In genomic region chr17:76384987-76385891, GRCh38 we compare ENCODE assay signal across 8 cellular contexts. TPM values are rescaled to one million over a fixed set of nuclear protein-coding genes. Genes with fewer than 3 reads are reported as not detected.
DNase-seq lines count a peak whose midpoint lies in the region; ATAC-seq lines count a peak whose summit lies in the region.

No MANE protein-coding gene starts in this region.

- H3K4me2 ChIP-seq in BLaER1 treated with 17β-estradiol and CSF1 and Interleukin-3, amounts not matched to agents 10 nM and 100 nM = peak overlapping the region; percentile 89 to 100 (median 99)

- peak overlapping the region in 10 of 11 experiments; percentile 56 to 83 (median 78); a peak in 16 of 22 replicates for H3K27ac ChIP-seq in BLaER1 treated with 17β-estradiol and CSF1 and Interleukin-3, amounts not matched to agents 10 nM and 100 nM
- H3K27ac ChIP-seq in HUES64 (ENCODE audit: low read depth, low read length) = no peak overlapping the region
- H3K27ac ChIP-seq in mucosa of rectum (ENCODE audit: low read depth in 2 of 2, low read length in 2 of 2) = no peak overlapping the region
- H3K27ac ChIP-seq in thymus (ENCODE audit: low read depth) = peak overlapping the region; percentile 65

- H3K4me3 ChIP-seq in BLaER1 treated with 17β-estradiol and CSF1 and Interleukin-3, amounts not matched to agents 10 nM and 100 nM = peak overlapping the region; percentile 58 to 77 (median 66)
- H3K4me3 ChIP-seq in HUES64 (ENCODE audit: low read length) (peak overlapping the region; percentile 61), endocrine pancreas (ENCODE audit: control insufficient read depth, insufficient read depth, low read length) (no peak overlapping the region), mucosa of rectum (ENCODE audit: low read length in 2 of 2) (peak overlapping the region; percentile 67 to 70), thymus (ENCODE audit: low read length) (peak overlapping the region; percentile 63)

- peaks cover 5 to 17% (median 14%) of the 10 kb centered on the region in 11 experiments; a peak in 20 of 22 replicates for H3K36me3 ChIP-seq in BLaER1 treated with 17β-estradiol and CSF1 and Interleukin-3, amounts not matched to agents 10 nM and 100 nM
- H3K36me3 ChIP-seq in HUES64 (ENCODE audit: insufficient read depth, low read length) = 0 out of 2 replicates have a peak, but pooled peaks cover 3% of the 10 kb centered on the region
- H3K36me3 ChIP-seq in endocrine pancreas (ENCODE audit: control insufficient read depth, insufficient read depth, low read length) = no peaks in the 10 kb centered on the region
- no peaks in the 10 kb centered on the region for H3K36me3 ChIP-seq in mucosa of rectum (ENCODE audit: control insufficient read depth in 2 of 2, insufficient read depth in 2 of 2, low read length in 2 of 2)
- H3K36me3 ChIP-seq in thymus (ENCODE audit: control insufficient read depth, insufficient read depth) = peaks cover under 1% of the 10 kb centered on the region

- DNase-seq in activated CD4-positive, alpha-beta T cell treated with anti-CD3 and anti-CD28 coated beads, Interleukin-2, amount 50 U/mL, for 48 hours = peak; percentile 45 to 61

- H4K20me1 ChIP-seq in BLaER1 treated with 17β-estradiol and CSF1 and Interleukin-3, amounts not matched to agents 10 nM and 100 nM = peaks cover 0 to 62% (median 31%) of the 10 kb centered on the region in 11 experiments; a peak in 18 of 22 replicates

- H3K27me3 ChIP-seq in BLaER1 treated with 17β-estradiol and CSF1 and Interleukin-3, amounts not matched to agents 10 nM and 100 nM = peaks cover 17 to 68% (median 60%) of the 10 kb centered on the region in 11 experiments
- H3K27me3 ChIP-seq in HUES64 (ENCODE audit: insufficient read depth, low read length) (peaks cover 46% of the 10 kb centered on the region), endocrine pancreas (ENCODE audit: control insufficient read depth, insufficient read depth, low read length) (no peaks in the 10 kb centered on the region), mucosa of rectum (ENCODE audit: control insufficient read depth in 2 of 2, insufficient read depth in 2 of 2, low read length in 2 of 2) (peaks cover 0 to 2% of the 10 kb centered on the region in 2 donors), thymus (ENCODE audit: control insufficient read depth, insufficient read depth) (peaks cover 44% of the 10 kb centered on the region)

- WGBS in HUES64 = 6% methylated on average over 74 of the region's 74 CpGs
- 3% methylated on average over 74 of the region's 74 CpGs for WGBS in thymus

- ATAC-seq in HG03442 (IDR thresholded peaks at IDR 0.05; ENCODE audit: unreplicated experiment) = no peak
- ATAC-seq in GM21390 (IDR thresholded peaks at IDR 0.05; ENCODE audit: unreplicated experiment) = no peak

- no peaks in the 10 kb centered on the region for H3K9me3 ChIP-seq in BLaER1 treated with 17β-estradiol and CSF1 and Interleukin-3, amounts not matched to agents 10 nM and 100 nM (replicated peaks in 1 of 11)
- H3K9me3 ChIP-seq in HUES64 (ENCODE audit: insufficient read depth, low read depth, low read length) (no peaks in the 10 kb centered on the region), endocrine pancreas (ENCODE audit: control insufficient read depth, low read length) (no peaks in the 10 kb centered on the region), mucosa of rectum (ENCODE audit: control insufficient read depth in 2 of 2, low read length in 2 of 2) (no peaks in the 10 kb centered on the region), thymus (ENCODE audit: control insufficient read depth) (no peaks in the 10 kb centered on the region)

- peaks cover 39 to 76% (median 68%) of the 10 kb centered on the region in 10 experiments for H3K4me1 ChIP-seq in BLaER1 treated with 17β-estradiol and CSF1 and Interleukin-3, amounts not matched to agents 10 nM and 100 nM
- peaks cover 24% of the 10 kb centered on the region for H3K4me1 ChIP-seq in HUES64 (ENCODE audit: insufficient read depth, low read length)
- H3K4me1 ChIP-seq in endocrine pancreas (ENCODE audit: control insufficient read depth, insufficient read depth, low read length) = no peaks in the 10 kb centered on the region
- peaks cover 27 to 32% of the 10 kb centered on the region in 2 donors for H3K4me1 ChIP-seq in mucosa of rectum (ENCODE audit: control insufficient read depth in 2 of 2, insufficient read depth in 2 of 2, low read length in 2 of 2)
- H3K4me1 ChIP-seq in thymus (ENCODE audit: control insufficient read depth, insufficient read depth, low read length) = peaks cover 23% of the 10 kb centered on the region

- peak overlapping the region; percentile 65 to 83 (median 78); a peak in 21 of 22 replicates for H3K9ac ChIP-seq in BLaER1 treated with 17β-estradiol and CSF1 and Interleukin-3, amounts not matched to agents 10 nM and 100 nM
- H3K9ac ChIP-seq in HUES64 (ENCODE audit: low read depth, low read length) = 0 out of 2 replicates have a peak overlapping the region, but pooled peaks have one; percentile 56
- H3K9ac ChIP-seq in endocrine pancreas (ENCODE audit: control insufficient read depth, insufficient read depth, low read length) = peak overlapping the region; percentile 84
- H3K9ac ChIP-seq in mucosa of rectum (ENCODE audit: low read depth in 1 of 2, low read length in 2 of 2) = peak overlapping the region; percentile 14 to 68

RNA-seq across cellular contexts. Expression of gene SPHK1, which starts 0.8 kb away (rescaled TPM):
- 1.8 TPM for polyA plus RNA-seq in HUES64 (2013, experiment 1 of 2)
- 2.6 TPM for polyA plus RNA-seq in HUES64 (2013, experiment 2 of 2)
- 35.2 TPM for polyA plus RNA-seq in thymus

RNA-seq across cellular contexts. Expression of gene PRPSAP1, which starts 31.5 kb away (rescaled TPM):
- 33.4 TPM for polyA plus RNA-seq in HUES64 (2013, experiment 1 of 2)
- 40.6 TPM for polyA plus RNA-seq in HUES64 (2013, experiment 2 of 2)
- 38.5 TPM for polyA plus RNA-seq in thymus

Comparison
In these comparisons a context has a peak if more than half of its experiments do, and no peak if none do; other contexts are left out.
1. H3K27ac ChIP-seq: peak in BLaER1 treated with 17β-estradiol and CSF1 and Interleukin-3, amounts not matched to agents 10 nM and 100 nM (10 of 11) and thymus (single experiment); none in HUES64 (single experiment) and mucosa of rectum (0 of 2).
2. Peak in every context shown above with its lines, with median percentiles within 50 percentile points of each other: H3K9ac ChIP-seq.